ENCODE assay signal across 8 cellular contexts in the genomic region with DNA sequence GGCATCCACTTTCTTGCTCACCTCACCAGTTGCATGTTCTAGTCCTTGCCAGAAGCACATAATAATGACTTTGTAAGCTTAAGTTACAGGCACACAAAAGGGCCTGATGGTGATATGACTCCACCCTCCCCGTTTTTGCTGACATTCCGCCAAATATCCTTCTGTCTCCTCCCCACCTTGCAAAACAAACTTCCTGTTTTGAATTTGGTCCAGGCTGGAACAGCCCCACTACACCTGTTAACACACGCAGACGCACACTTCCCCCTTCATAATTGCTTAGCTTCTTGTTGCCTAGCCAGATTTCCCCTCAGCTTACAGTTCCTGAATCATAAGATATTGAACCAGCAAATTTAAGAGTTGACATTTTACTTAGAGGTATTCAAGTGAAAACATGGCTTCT. TPM values are rescaled to one million over a fixed set of nuclear protein-coding genes. Genes with fewer than 3 reads are reported as not detected.
A peak's percentile ranks its signal among the peaks of the same experiment; 100 is the strongest.
DNase-seq lines count a peak whose midpoint lies in the region; ATAC-seq and TF ChIP-seq lines count a peak whose summit lies in the region.

A gene with protein sequence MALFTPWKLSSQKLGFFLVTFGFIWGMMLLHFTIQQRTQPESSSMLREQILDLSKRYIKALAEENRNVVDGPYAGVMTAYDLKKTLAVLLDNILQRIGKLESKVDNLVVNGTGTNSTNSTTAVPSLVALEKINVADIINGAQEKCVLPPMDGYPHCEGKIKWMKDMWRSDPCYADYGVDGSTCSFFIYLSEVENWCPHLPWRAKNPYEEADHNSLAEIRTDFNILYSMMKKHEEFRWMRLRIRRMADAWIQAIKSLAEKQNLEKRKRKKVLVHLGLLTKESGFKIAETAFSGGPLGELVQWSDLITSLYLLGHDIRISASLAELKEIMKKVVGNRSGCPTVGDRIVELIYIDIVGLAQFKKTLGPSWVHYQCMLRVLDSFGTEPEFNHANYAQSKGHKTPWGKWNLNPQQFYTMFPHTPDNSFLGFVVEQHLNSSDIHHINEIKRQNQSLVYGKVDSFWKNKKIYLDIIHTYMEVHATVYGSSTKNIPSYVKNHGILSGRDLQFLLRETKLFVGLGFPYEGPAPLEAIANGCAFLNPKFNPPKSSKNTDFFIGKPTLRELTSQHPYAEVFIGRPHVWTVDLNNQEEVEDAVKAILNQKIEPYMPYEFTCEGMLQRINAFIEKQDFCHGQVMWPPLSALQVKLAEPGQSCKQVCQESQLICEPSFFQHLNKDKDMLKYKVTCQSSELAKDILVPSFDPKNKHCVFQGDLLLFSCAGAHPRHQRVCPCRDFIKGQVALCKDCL (plus strand): TSS at position 269 of the 400 bp plus-strand sequence. CDS start 332 bp downstream, outside the sequence.

- H3K9ac ChIP-seq in BLaER1 treated with 17β-estradiol and CSF1 and Interleukin-3, amounts not matched to agents 10 nM and 100 nM: no peak within 1 kb of the TSS
- H3K9ac ChIP-seq in MM.1S (ENCODE audit: low read length): no peak within 1 kb of the TSS

- no peak for TF ChIP-seq CTCF in MM.1S (IDR thresholded peaks at IDR 0.05; ENCODE audit: low read length)
- no peak for TF ChIP-seq CTCF in ascending aorta (IDR thresholded peaks at IDR 0.05)
- no peak for TF ChIP-seq CTCF in mucosa of descending colon (IDR thresholded peaks at IDR 0.05)

- H3K9me3 ChIP-seq in BLaER1 treated with 17β-estradiol and CSF1 and Interleukin-3, amounts not matched to agents 10 nM and 100 nM (replicated peaks in 1 of 11): no peaks in the 10 kb centered on the region
- H3K9me3 ChIP-seq in MM.1S (replicated peaks; ENCODE audit: insufficient read depth, low read length): no peaks in the 10 kb centered on the region
- no peaks in the 10 kb centered on the region for H3K9me3 ChIP-seq in ascending aorta
- no peaks in the 10 kb centered on the region for H3K9me3 ChIP-seq in mucosa of descending colon

- ATAC-seq in GM19438 (IDR thresholded peaks at IDR 0.05; ENCODE audit: low read depth, unreplicated experiment) (peak; percentile 26), mucosa of descending colon (peak; percentile 87)

- H3K27ac ChIP-seq in BLaER1 treated with 17β-estradiol and CSF1 and Interleukin-3, amounts not matched to agents 10 nM and 100 nM: peak within 1 kb of the TSS in 1 of 11 experiments; percentile 23; a peak in 1 of 22 replicates
- H3K27ac ChIP-seq in MM.1S (ENCODE audit: low read length) (no peak within 1 kb of the TSS), ascending aorta (no peak within 1 kb of the TSS)

- DNase-seq in MM.1S: no peak
- no peak for DNase-seq in ascending aorta (ENCODE audit: low spot score in 2 of 2)
- peak in 1 of 3 donors; percentile 80 for DNase-seq in mucosa of descending colon
- DNase-seq in SIG-M5 (lab: John Stamatoyannopoulos, UW): no peak
- DNase-seq in AG08396 (ENCODE audit: low spot score): no peak
- DNase-seq in NCI-H82 treated with DMSO at 0.1 percent for 48 hours (lab: John Stamatoyannopoulos, UW; ENCODE audit: unreplicated experiment): no peak

- peaks cover 73 to 97% (median 86%) of the 10 kb centered on the region in 10 experiments for H3K4me1 ChIP-seq in BLaER1 treated with 17β-estradiol and CSF1 and Interleukin-3, amounts not matched to agents 10 nM and 100 nM
- H3K4me1 ChIP-seq in MM.1S (ENCODE audit: low read length): peaks cover 67% of the 10 kb centered on the region
- peaks cover 3 to 5% of the 10 kb centered on the region in 2 donors for H3K4me1 ChIP-seq in ascending aorta
- H3K4me1 ChIP-seq in mucosa of descending colon (ENCODE audit: low read depth): peaks cover 16% of the 10 kb centered on the region

- H2AFZ ChIP-seq in MM.1S (ENCODE audit: low read length): no peak within 1 kb of the TSS

- intact Hi-C loops in ascending aorta (cut with DNase I): no loop called here
- intact Hi-C loops in mucosa of descending colon (cut with DNase I, micrococcal nuclease): loop anchor here in 1 of 2 donors (10.0 kb wide), 1 partner anchor 139 kb away; no protein-coding TSS in a partner anchor

- peaks cover 16% of the 10 kb centered on the region for H3F3A ChIP-seq in MM.1S (ENCODE audit: insufficient read depth, low read length)

- peak within 1 kb of the TSS; percentile 50 to 93 (median 84) for H3K4me2 ChIP-seq in BLaER1 treated with 17β-estradiol and CSF1 and Interleukin-3, amounts not matched to agents 10 nM and 100 nM
- 0 out of 2 replicates have a peak within 1 kb of the TSS, but pooled peaks have one; percentile 13 for H3K4me2 ChIP-seq in MM.1S (ENCODE audit: low read depth, low read length)

- peaks cover 4 to 98% (median 47%) of the 10 kb centered on the region in 11 experiments; a peak in 16 of 22 replicates for H4K20me1 ChIP-seq in BLaER1 treated with 17β-estradiol and CSF1 and Interleukin-3, amounts not matched to agents 10 nM and 100 nM
- H4K20me1 ChIP-seq in MM.1S (ENCODE audit: insufficient read depth, low read length): peaks cover 46% of the 10 kb centered on the region

- no peaks in the 10 kb centered on the region for H3K27me3 ChIP-seq in BLaER1 treated with 17β-estradiol and CSF1 and Interleukin-3, amounts not matched to agents 10 nM and 100 nM
- H3K27me3 ChIP-seq in MM.1S (replicated peaks; ENCODE audit: insufficient read depth, low read length) (no peaks in the 10 kb centered on the region), ascending aorta (no peaks in the 10 kb centered on the region)

- H3K79me2 ChIP-seq in MM.1S (ENCODE audit: low read length): peaks cover 88% of the 10 kb centered on the region

- H3K4me3 ChIP-seq in BLaER1 treated with 17β-estradiol and CSF1 and Interleukin-3, amounts not matched to agents 10 nM and 100 nM: no peak within 1 kb of the TSS
- no peak within 1 kb of the TSS for H3K4me3 ChIP-seq in MM.1S (ENCODE audit: low read length)
- H3K4me3 ChIP-seq in ascending aorta: no peak within 1 kb of the TSS
- H3K4me3 ChIP-seq in mucosa of descending colon: no peak within 1 kb of the TSS

- no peaks in the 10 kb centered on the region for H3K9me2 ChIP-seq in MM.1S (replicated peaks; ENCODE audit: insufficient read depth, low read length)

- peaks cover 22 to 82% (median 46%) of the 10 kb centered on the region in 11 experiments for H3K36me3 ChIP-seq in BLaER1 treated with 17β-estradiol and CSF1 and Interleukin-3, amounts not matched to agents 10 nM and 100 nM
- peaks cover 9% of the 10 kb centered on the region for H3K36me3 ChIP-seq in MM.1S (replicated peaks; ENCODE audit: insufficient read depth, low read length)
- H3K36me3 ChIP-seq in ascending aorta: peaks cover 4% of the 10 kb centered on the region in 2 donors
- H3K36me3 ChIP-seq in mucosa of descending colon (ENCODE audit: low read depth): no peaks in the 10 kb centered on the region

RNA-seq across cellular contexts. Expression of the gene that starts here (rescaled TPM):
- total RNA-seq in ascending aorta (15.4 TPM), mucosa of descending colon (10 to 100 TPM; 56.5 to 75.5 (median 69.7) TPM)
